ENCODE assay signal across 17 cellular contexts in the genomic region with DNA sequence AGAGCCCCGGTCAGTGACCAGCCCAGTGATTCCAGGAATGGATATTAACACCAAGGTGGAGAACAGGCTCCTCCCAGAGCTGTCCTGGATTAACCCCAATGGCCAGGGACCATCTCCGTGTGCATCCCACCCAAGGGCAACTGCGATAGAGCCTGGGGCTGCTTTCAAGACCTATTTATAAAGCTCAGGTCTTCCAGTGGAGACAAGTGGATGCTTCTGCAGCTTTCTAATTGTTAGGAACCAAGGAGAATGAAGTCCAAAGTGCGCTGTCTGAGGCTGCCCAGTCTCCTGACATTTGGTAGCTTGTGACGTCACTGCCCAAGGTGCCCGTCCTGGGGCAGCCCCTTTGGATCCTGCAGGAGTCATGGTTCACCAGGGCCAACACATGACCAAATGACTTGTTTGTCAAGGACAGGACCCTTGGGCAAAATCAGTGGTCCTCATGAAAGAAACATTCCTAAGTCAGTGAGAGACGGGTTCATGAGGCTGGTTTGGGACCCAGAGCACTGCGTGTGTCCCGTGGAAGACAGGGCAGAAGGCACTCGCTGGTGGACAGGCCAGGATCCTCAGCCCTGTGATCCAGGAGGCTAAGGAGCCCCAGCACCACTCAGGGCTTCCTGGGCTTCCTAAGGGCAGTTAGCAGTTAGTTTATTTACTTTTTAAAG.
"Had no signal": no experiment of that assay in that cellular context is flagged by ENCODE, and none has a peak within 500 bp of the region (broad histone marks: within the 10 kb centered on the region; RNA-seq: fewer than 3 reads in every experiment).

No MANE protein-coding gene starts in this region.

- FAIRE-seq: colon had no signal

- H3K36me3 ChIP-seq: sigmoid colon, thyroid gland, upper lobe of right lung had no signal

- H3K27ac ChIP-seq: foreskin keratinocyte, psoas muscle, thyroid gland, upper lobe of right lung had no signal

- DNase-seq: dermis blood vessel endothelial cell; foreskin keratinocyte; immature natural killer cell; left colon; left ventricle myocardium superior; mesendoderm; naive B cell; psoas muscle; retina; sigmoid colon; stimulated activated CD4-positive, alpha-beta T cell treated with anti-CD3 and anti-CD28 coated beads, Interleukin-2, amount 100 ng/mL, for 24 hours; stimulated activated CD4-positive, alpha-beta T cell treated with anti-CD3 and anti-CD28 coated beads, Interleukin-4, amount 100 ng/mL, for 4 hours; stimulated activated naive CD4-positive, alpha-beta T cell; thyroid gland; upper lobe of right lung had no signal

- H3K4me1 ChIP-seq: foreskin keratinocyte, psoas muscle had no signal

- H3K27me3 ChIP-seq: thyroid gland, upper lobe of right lung had no signal

- ATAC-seq: left colon, left ventricle myocardium superior, psoas muscle, upper lobe of right lung had no signal

- H3K4me3 ChIP-seq: psoas muscle, sigmoid colon, skin epidermis, thyroid gland, upper lobe of right lung had no signal

- H3K9me3 ChIP-seq: thyroid gland, upper lobe of right lung had no signal
